ENCODE assay signal across 8 cellular contexts in genomic region chr2:159030674-159031380, GRCh38.
DNase-seq lines count a peak whose midpoint lies in the region; ATAC-seq and TF ChIP-seq lines count a peak whose summit lies in the region.

No MANE protein-coding gene starts in this region.

- H3K36me3 Mint-ChIP-seq in stimulated activated effector memory CD8-positive, alpha-beta T cell treated with anti-CD3 and anti-CD28 coated beads, Interleukin-12 subunit alpha, Interleukin-12 subunit beta, amount 100 ng/mL, for 72 hours = no peaks in the 10 kb centered on the region

- no peak overlapping the region for H3K4me3 Mint-ChIP-seq in stimulated activated effector memory CD8-positive, alpha-beta T cell treated with anti-CD3 and anti-CD28 coated beads, Interleukin-12 subunit alpha, Interleukin-12 subunit beta, amount 100 ng/mL, for 72 hours

- POLR2A ChIA-PET in GM10248 (lab: Yijun Ruan, JAX) = no interaction called here

- no peak for TF ChIP-seq CTCF in GM10248 (IDR thresholded peaks at IDR 0.05; ENCODE audit: control extremely low read depth, extremely low read depth, low read depth, missing control alignments)
- TF ChIP-seq CTCF in MM.1S (IDR thresholded peaks at IDR 0.05; ENCODE audit: low read length) = no peak

- CTCF ChIA-PET in GM10248 (lab: Yijun Ruan, JAX) = interaction anchor here (1.2 to 1.4 kb wide), 3 partner anchors 10 to 88 kb away, joined by 3 to 5 read pairs (median 3); no protein-coding TSS in a partner anchor

- DNase-seq in HPDE6-E6E7 (ENCODE audit: extremely low spot score) (peak; percentile 37), brain pericyte (ENCODE audit: low read depth, low spot score) (peak; percentile 21), iPS-NIHi11 (ENCODE audit: low spot score) (peak; percentile 54), GM10248 (ENCODE audit: extremely low spot score) (no peak), MM.1S (no peak), NCI-H2107 treated with DMSO at 0.1 percent for 48 hours (lab: John Stamatoyannopoulos, UW; ENCODE audit: unreplicated experiment) (no peak)
- no peak for DNase-seq in stimulated activated effector memory CD8-positive, alpha-beta T cell treated with anti-CD3 and anti-CD28 coated beads, Interleukin-12 subunit alpha, Interleukin-12 subunit beta, amount 100 ng/mL, for 72 hours (ENCODE audit: low spot score in 2 of 2)

- H3K27ac ChIP-seq in MM.1S (ENCODE audit: low read length) = no peak overlapping the region

- H3K4me2 ChIP-seq in MM.1S (ENCODE audit: low read depth, low read length) = no peak overlapping the region

- no peak overlapping the region for H3K9ac ChIP-seq in MM.1S (ENCODE audit: low read length)

- no peaks in the 10 kb centered on the region for H3K36me3 ChIP-seq in MM.1S (replicated peaks; ENCODE audit: insufficient read depth, low read length)

- no peaks in the 10 kb centered on the region for H3K4me1 Mint-ChIP-seq in stimulated activated effector memory CD8-positive, alpha-beta T cell treated with anti-CD3 and anti-CD28 coated beads, Interleukin-12 subunit alpha, Interleukin-12 subunit beta, amount 100 ng/mL, for 72 hours

- no peaks in the 10 kb centered on the region for H3K4me1 ChIP-seq in MM.1S (ENCODE audit: low read length)

- no peak overlapping the region for H3K4me3 ChIP-seq in MM.1S (ENCODE audit: low read length)

- ATAC-seq in stimulated activated effector memory CD8-positive, alpha-beta T cell treated with anti-CD3 and anti-CD28 coated beads, Interleukin-12 subunit alpha, Interleukin-12 subunit beta, amount 100 ng/mL, for 72 hours = peak; percentile 14
- no peak for ATAC-seq in HG03135 (IDR thresholded peaks at IDR 0.05; ENCODE audit: unreplicated experiment)

- H2AFZ ChIP-seq in MM.1S (ENCODE audit: low read length) = no peak overlapping the region

- no peaks in the 10 kb centered on the region for H4K20me1 ChIP-seq in MM.1S (ENCODE audit: insufficient read depth, low read length)

- no peak overlapping the region for H3K27ac Mint-ChIP-seq in stimulated activated effector memory CD8-positive, alpha-beta T cell treated with anti-CD3 and anti-CD28 coated beads, Interleukin-12 subunit alpha, Interleukin-12 subunit beta, amount 100 ng/mL, for 72 hours

- H3K9me2 ChIP-seq in MM.1S (replicated peaks; ENCODE audit: insufficient read depth, low read length) = no peaks in the 10 kb centered on the region

- H3K79me2 ChIP-seq in MM.1S (ENCODE audit: low read length) = no peaks in the 10 kb centered on the region

- no peaks in the 10 kb centered on the region for H3K27me3 ChIP-seq in MM.1S (replicated peaks; ENCODE audit: insufficient read depth, low read length)

- H3F3A ChIP-seq in MM.1S (ENCODE audit: insufficient read depth, low read length) = no peaks in the 10 kb centered on the region

- H3K9me3 Mint-ChIP-seq in stimulated activated effector memory CD8-positive, alpha-beta T cell treated with anti-CD3 and anti-CD28 coated beads, Interleukin-12 subunit alpha, Interleukin-12 subunit beta, amount 100 ng/mL, for 72 hours = no peaks in the 10 kb centered on the region

- no peaks in the 10 kb centered on the region for H3K9me3 ChIP-seq in MM.1S (replicated peaks; ENCODE audit: insufficient read depth, low read length)

Comparison
In these comparisons a context has a peak if more than half of its experiments do, and no peak if none do; other contexts are left out.
1. DNase-seq: peak in HPDE6-E6E7 (single experiment), brain pericyte (single experiment) and iPS-NIHi11 (single experiment); none in stimulated activated effector memory CD8-positive, alpha-beta T cell treated with anti-CD3 and anti-CD28 coated beads, Interleukin-12 subunit alpha, Interleukin-12 subunit beta, amount 100 ng/mL, for 72 hours (0 of 2), GM10248 (single experiment), MM.1S (single experiment) and NCI-H2107 treated with DMSO at 0.1 percent for 48 hours (single experiment).